In genomic region chr17:76725580-76726230, GRCh38 we compare ENCODE assay signal across 8 cellular contexts. TPM values are rescaled to one million over a fixed set of nuclear protein-coding genes. Genes with fewer than 3 reads are reported as not detected.
DNase-seq lines count a peak whose midpoint lies in the region; TF ChIP-seq lines count a peak whose summit lies in the region.

No MANE protein-coding gene starts in this region.

- no peak for TF ChIP-seq CTCF in GM12865 (IDR thresholded peaks at IDR 0.05; ENCODE audit: insufficient read depth, low read depth, low read length, missing control alignments)
- TF ChIP-seq CTCF in endodermal cell (conservative IDR thresholded peaks at IDR 0.05) = no peak

- no peaks in the 10 kb centered on the region for H3K27me3 Mint-ChIP-seq in endodermal cell (ENCODE audit: insufficient read depth)

- H3K4me3 ChIP-seq in GM12865 (ENCODE audit: low read depth, low read length) (peak overlapping the region; percentile 83), endodermal cell (ENCODE audit: low read length) (peak overlapping the region; percentile 89)

- H3K27ac ChIP-seq in endodermal cell (ENCODE audit: low read depth, low read length) = peak overlapping the region; percentile 82

- peak overlapping the region; percentile 87 for H3K4me3 Mint-ChIP-seq in endodermal cell

- H3K9ac ChIP-seq in endodermal cell (ENCODE audit: extremely low read depth, low read length, poor library complexity, severe bottlenecking) = peak overlapping the region; percentile 80

- peaks cover 39% of the 10 kb centered on the region for H3K36me3 ChIP-seq in endodermal cell (ENCODE audit: control insufficient read depth, insufficient read depth, low read length)

- peak; percentile 79 for DNase-seq in GM12865 (ENCODE audit: low read depth)
- peak; percentile 45 for DNase-seq in HCEC 1CT
- peak; percentile 72 for DNase-seq in NAMALWA (ENCODE audit: low spot score)
- DNase-seq in activated CD8-positive, alpha-beta memory T cell treated with anti-CD3 and anti-CD28 coated beads for 24 hours = peak; percentile 86
- DNase-seq in endodermal cell = no peak
- DNase-seq in midbrain (lab: John Stamatoyannopoulos, UW) = peak; percentile 49
- peak; percentile 55 to 72 for DNase-seq in stimulated activated CD8-positive, alpha-beta memory T cell treated with anti-CD3 and anti-CD28 coated beads, Interleukin-7, amount 100 ng/mL, for 48 hours (ENCODE audit: extremely low read depth in 1 of 2, low read depth in 1 of 2)
- DNase-seq in NCI-H446 treated with DMSO at 0.1 percent for 48 hours (lab: John Stamatoyannopoulos, UW) = no peak

- no peaks in the 10 kb centered on the region for H3K4me1 ChIP-seq in endodermal cell (ENCODE audit: control insufficient read depth, insufficient read depth, low read length)

- peaks cover 5% of the 10 kb centered on the region for H3K4me1 Mint-ChIP-seq in endodermal cell

- H3K36me3 Mint-ChIP-seq in endodermal cell (ENCODE audit: low read depth) = peaks cover 50% of the 10 kb centered on the region

- H3K9me3 Mint-ChIP-seq in endodermal cell = no peaks in the 10 kb centered on the region

- no peaks in the 10 kb centered on the region for H3K27me3 ChIP-seq in endodermal cell (ENCODE audit: control insufficient read depth, insufficient read depth, low read length, poor library complexity, severe bottlenecking)

- WGBS in endodermal cell (ENCODE audit: insufficient coverage in 1 of 2, insufficient read length in 1 of 2), 2 experiments = 16 to 23% methylated on average over 27 to 38 of the region's 38 CpGs

- H3K9me3 ChIP-seq in endodermal cell (ENCODE audit: control insufficient read depth, low read length) = no peaks in the 10 kb centered on the region

- H3K27ac Mint-ChIP-seq in endodermal cell = peak overlapping the region; percentile 92

RNA-seq across cellular contexts. Expression of gene JMJD6, which starts 0.7 kb away (rescaled TPM):
- 10 to 100 TPM; 17.0 to 20.3 TPM for total RNA-seq in endodermal cell
- polyA plus RNA-seq in endodermal cell (2013, experiment 1 of 2) = 18.8 TPM
- polyA plus RNA-seq in endodermal cell (2013, experiment 2 of 2) = 16.4 TPM

RNA-seq across cellular contexts. Expression of gene METTL23, which starts 0.9 kb away (rescaled TPM):
- total RNA-seq in endodermal cell = 10 to 100 TPM; 31.3 to 39.9 TPM
- 32.3 TPM for polyA plus RNA-seq in endodermal cell (2013, experiment 1 of 2)
- 27.7 TPM for polyA plus RNA-seq in endodermal cell (2013, experiment 2 of 2)

RNA-seq across cellular contexts. Expression of gene SRSF2, which starts 11.4 kb away (rescaled TPM):
- total RNA-seq in endodermal cell = 100 to 1,000 TPM; 255 to 307 TPM
- 314 TPM for polyA plus RNA-seq in endodermal cell (2013, experiment 1 of 2)
- polyA plus RNA-seq in endodermal cell (2013, experiment 2 of 2) = 252 TPM

RNA-seq across cellular contexts. Expression of gene MFSD11, which starts 12.2 kb away (rescaled TPM):
- total RNA-seq in endodermal cell = 10 to 100 TPM; 29.3 to 33.3 TPM
- 22.3 TPM for polyA plus RNA-seq in endodermal cell (2013, experiment 1 of 2)
- polyA plus RNA-seq in endodermal cell (2013, experiment 2 of 2) = 18.9 TPM

RNA-seq across cellular contexts. Expression of gene MXRA7, which starts 14.9 kb away (rescaled TPM):
- total RNA-seq in endodermal cell = 10 to 100 TPM; 61.6 to 77.1 TPM
- polyA plus RNA-seq in endodermal cell (2013, experiment 1 of 2) = 64.6 TPM
- polyA plus RNA-seq in endodermal cell (2013, experiment 2 of 2) = 58.4 TPM

Comparison
In these comparisons a context has a peak if more than half of its experiments do, and no peak if none do; other contexts are left out.
1. DNase-seq: peak in GM12865 (single experiment), HCEC 1CT (single experiment), NAMALWA (single experiment), activated CD8-positive, alpha-beta memory T cell treated with anti-CD3 and anti-CD28 coated beads for 24 hours (single experiment), midbrain (single experiment) and stimulated activated CD8-positive, alpha-beta memory T cell treated with anti-CD3 and anti-CD28 coated beads, Interleukin-7, amount 100 ng/mL, for 48 hours (2 of 2); none in endodermal cell (single experiment) and NCI-H446 treated with DMSO at 0.1 percent for 48 hours (single experiment).